Comparison of ENCODE assay signal across 11 cellular contexts in genomic region chr10:15245530-15245929, GRCh38.
DNase-seq lines count a peak whose midpoint lies in the region; ATAC-seq lines count a peak whose summit lies in the region.
"Had no signal": no experiment of that assay in that cellular context is flagged by ENCODE, and none has a peak within 500 bp of the region (broad histone marks: within the 10 kb centered on the region; RNA-seq: fewer than 3 reads in every experiment).

No MANE protein-coding gene starts in this region.

- DNase-seq in NCI-H748 (lab: John Stamatoyannopoulos, UW; ENCODE audit: unreplicated experiment) (peak; percentile 38), NCI-H748 treated with DMSO at 0.1 percent for 48 hours (lab: John Stamatoyannopoulos, UW) (no peak), Karpas-422 (peak; percentile 75), NOMO-1 (lab: John Stamatoyannopoulos, UW; ENCODE audit: unreplicated experiment in 2 of 2) (no peak), NCI-H187 treated with DMSO at 0.1 percent for 48 hours (lab: John Stamatoyannopoulos, UW) (no peak), middle frontal gyrus (ENCODE audit: extremely low spot score, low spot score) (no peak)
- peak; percentile 44 for DNase-seq in activated naive CD8-positive, alpha-beta T cell treated with anti-CD3 and anti-CD28 coated beads, Interleukin-2, amount 10 ng/mL, durations not matched to agents 7 days and 5 days
- DNase-seq in naive thymus-derived CD8-positive, alpha-beta T cell, result peak in 9 of 10 donors; percentile 11 to 72 (median 31)
- DNase-seq: activated CD4-positive, alpha-beta T cell treated with anti-CD3 and anti-CD28 coated beads, Interleukin-2, amount 50 U/mL, for 4 hours; NCI-H1417 treated with DMSO at 0.1 percent for 48 hours had no signal

- H3K36me3 Mint-ChIP-seq in activated naive CD8-positive, alpha-beta T cell treated with anti-CD3 and anti-CD28 coated beads, Interleukin-2, amount 10 ng/mL, durations not matched to agents 7 days and 5 days, result peaks cover 11% of the 10 kb centered on the region
- peaks cover 0 to 46% (median 37%) of the 10 kb centered on the region in 3 donors for H3K36me3 Mint-ChIP-seq in naive thymus-derived CD8-positive, alpha-beta T cell

- H3K9me3 Mint-ChIP-seq in activated naive CD8-positive, alpha-beta T cell treated with anti-CD3 and anti-CD28 coated beads, Interleukin-2, amount 10 ng/mL, durations not matched to agents 7 days and 5 days, result no peaks in the 10 kb centered on the region
- no peaks in the 10 kb centered on the region for H3K9me3 Mint-ChIP-seq in naive thymus-derived CD8-positive, alpha-beta T cell

- no peaks in the 10 kb centered on the region for H3K36me3 ChIP-seq in Karpas-422 (ENCODE audit: insufficient read depth, low read length)

- POLR2A ChIA-PET in activated naive CD8-positive, alpha-beta T cell treated with anti-CD3 and anti-CD28 coated beads, Interleukin-2, amount 10 ng/mL, durations not matched to agents 7 days and 5 days (lab: Charles Lee), result no interaction called here
- POLR2A ChIA-PET in naive thymus-derived CD8-positive, alpha-beta T cell (lab: Charles Lee), result no interaction called here

- H3K4me1 Mint-ChIP-seq in activated naive CD8-positive, alpha-beta T cell treated with anti-CD3 and anti-CD28 coated beads, Interleukin-2, amount 10 ng/mL, durations not matched to agents 7 days and 5 days, result peaks cover 11% of the 10 kb centered on the region
- peaks cover 9 to 19% (median 15%) of the 10 kb centered on the region in 4 donors for H3K4me1 Mint-ChIP-seq in naive thymus-derived CD8-positive, alpha-beta T cell

- H3K4me2 ChIP-seq in Karpas-422 (ENCODE audit: low read depth, low read length, poor library complexity, severe bottlenecking), result no peak overlapping the region
- H3K4me2 ChIP-seq: BLaER1 had no signal

- H2AFZ ChIP-seq in Karpas-422 (ENCODE audit: low read length), result no peak overlapping the region

- no peaks in the 10 kb centered on the region for H3K79me2 ChIP-seq in Karpas-422 (ENCODE audit: low read length)

- H3K4me3 Mint-ChIP-seq in activated naive CD8-positive, alpha-beta T cell treated with anti-CD3 and anti-CD28 coated beads, Interleukin-2, amount 10 ng/mL, durations not matched to agents 7 days and 5 days, result no peak overlapping the region
- H3K4me3 Mint-ChIP-seq in naive thymus-derived CD8-positive, alpha-beta T cell, result no peak overlapping the region

- H3K27ac Mint-ChIP-seq in activated naive CD8-positive, alpha-beta T cell treated with anti-CD3 and anti-CD28 coated beads, Interleukin-2, amount 10 ng/mL, durations not matched to agents 7 days and 5 days, result no peak overlapping the region
- H3K27ac Mint-ChIP-seq in naive thymus-derived CD8-positive, alpha-beta T cell, result peak overlapping the region in 3 of 10 donors; percentile 16 to 84 (median 63)

- no peaks in the 10 kb centered on the region for H3K27me3 ChIP-seq in Karpas-422 (ENCODE audit: low read length)
- H3K27me3 ChIP-seq: BLaER1 had no signal

- H3K27me3 Mint-ChIP-seq in activated naive CD8-positive, alpha-beta T cell treated with anti-CD3 and anti-CD28 coated beads, Interleukin-2, amount 10 ng/mL, durations not matched to agents 7 days and 5 days, result no peaks in the 10 kb centered on the region
- no peaks in the 10 kb centered on the region for H3K27me3 Mint-ChIP-seq in naive thymus-derived CD8-positive, alpha-beta T cell

- H3K4me3 ChIP-seq in Karpas-422 (ENCODE audit: low read length), result no peak overlapping the region
- H3K4me3 ChIP-seq: BLaER1 had no signal

- H3K9ac ChIP-seq in Karpas-422 (ENCODE audit: low read length), result no peak overlapping the region
- H3K9ac ChIP-seq: BLaER1 had no signal

- no peaks in the 10 kb centered on the region for H4K20me1 ChIP-seq in Karpas-422 (ENCODE audit: insufficient read depth, low read depth, low read length)
- H4K20me1 ChIP-seq: BLaER1 had no signal

- no peaks in the 10 kb centered on the region for H3K4me1 ChIP-seq in Karpas-422 (ENCODE audit: low read length)

- H3K9me3 ChIP-seq in Karpas-422 (ENCODE audit: low read length), result no peaks in the 10 kb centered on the region
- H3K9me3 ChIP-seq: BLaER1 had no signal

- H3K27ac ChIP-seq in Karpas-422 (ENCODE audit: low read length), result no peak overlapping the region
- H3K27ac ChIP-seq: BLaER1 had no signal

- no peak for ATAC-seq in activated naive CD8-positive, alpha-beta T cell treated with anti-CD3 and anti-CD28 coated beads, Interleukin-2, amount 10 ng/mL, durations not matched to agents 7 days and 5 days (ENCODE audit: low read depth)
- ATAC-seq in naive thymus-derived CD8-positive, alpha-beta T cell, result peak; percentile 88 to 90

- H3K9me2 ChIP-seq in Karpas-422 (replicated peaks; ENCODE audit: insufficient read depth, low read length), result no peaks in the 10 kb centered on the region

Comparison
In these comparisons a context has a peak if more than half of its experiments do, and no peak if none do; other contexts are left out.
1. DNase-seq: peak in NCI-H748 (single experiment), Karpas-422 (single experiment), activated naive CD8-positive, alpha-beta T cell treated with anti-CD3 and anti-CD28 coated beads, Interleukin-2, amount 10 ng/mL, durations not matched to agents 7 days and 5 days (single experiment) and naive thymus-derived CD8-positive, alpha-beta T cell (9 of 10); none in NCI-H748 treated with DMSO at 0.1 percent for 48 hours (single experiment), NOMO-1 (0 of 2), NCI-H187 treated with DMSO at 0.1 percent for 48 hours (single experiment) and middle frontal gyrus (single experiment).